In genomic region chr4:39685990-39686389, GRCh38 we compare ENCODE assay signal across 2 cellular contexts.
A peak's percentile ranks its signal among the peaks of the same experiment; 100 is the strongest.
TF ChIP-seq lines count a peak whose summit lies in the region.

No MANE protein-coding gene starts in this region.

TF ChIP-seq in HEK293, 187 proteins besides CTCF, POLR2A, EP300 and RAD21:
- no peak for TF ChIP-seq ZNF266 (tag by site-specific recombination; IDR thresholded peaks at IDR 0.05; ENCODE audit: low read depth)
- peak; percentile 74 for TF ChIP-seq ZNF146 (tag by site-specific recombination; IDR thresholded peaks at IDR 0.05)

TF ChIP-seq in K562, 482 proteins besides CTCF, POLR2A, EP300 and RAD21:
- TF ChIP-seq NCOR1 (IDR thresholded peaks at IDR 0.05): no peak
- no peak for TF ChIP-seq CREBBP (IDR thresholded peaks at IDR 0.05; ENCODE audit: low read depth, low read length)
- no peak for TF ChIP-seq EGR1 (conservative IDR thresholded peaks at IDR 0.05)
- TF ChIP-seq SREBF2 (CRISPR knock-in tag; IDR thresholded peaks at IDR 0.05): no peak
- TF ChIP-seq BRF2 (IDR thresholded peaks at IDR 0.05; ENCODE audit: borderline replicate concordance, insufficient read depth, insufficient read length): no peak
- TF ChIP-seq ESRRA (IDR thresholded peaks at IDR 0.05; ENCODE audit: borderline replicate concordance, low read depth): no peak
- no peak for TF ChIP-seq SMAD1 (IDR thresholded peaks at IDR 0.05; ENCODE audit: low read depth, low read length, partially characterized antibody)
- TF ChIP-seq ZBTB9 (CRISPR knock-in tag; IDR thresholded peaks at IDR 0.05): no peak
- no peak for TF ChIP-seq PCBP1 (IDR thresholded peaks at IDR 0.05; ENCODE audit: low read depth, low read length, poor library complexity, severe bottlenecking)
- no peak for TF ChIP-seq ZNF76 (CRISPR knock-in tag; IDR thresholded peaks at IDR 0.05; ENCODE audit: borderline replicate concordance)
- TF ChIP-seq ZNF146 (CRISPR knock-in tag; IDR thresholded peaks at IDR 0.05; ENCODE audit: unreplicated experiment): peak; percentile 86
- peak; percentile 59; the same call in 1 of the 2 replicates for TF ChIP-seq RAD51 (IDR thresholded peaks at IDR 0.05; ENCODE audit: borderline replicate concordance, low read depth)
- peak; percentile 5; the same call in 1 of the 2 replicates for TF ChIP-seq USF2 (CRISPR knock-in tag; IDR thresholded peaks at IDR 0.05)
- no peak for TF ChIP-seq ZNF511 (CRISPR knock-in tag; IDR thresholded peaks at IDR 0.05)
- TF ChIP-seq ZNF239 (CRISPR knock-in tag; IDR thresholded peaks at IDR 0.05): no peak
- TF ChIP-seq BMI1 (IDR thresholded peaks at IDR 0.05; ENCODE audit: low read length): no peak
- no peak for TF ChIP-seq CLOCK (CRISPR knock-in tag; IDR thresholded peaks at IDR 0.05; ENCODE audit: borderline replicate concordance)
- peak; percentile 44 for TF ChIP-seq TFE3 (CRISPR knock-in tag; IDR thresholded peaks at IDR 0.05)
- no peak for TF ChIP-seq ZFPM2 (CRISPR knock-in tag; IDR thresholded peaks at IDR 0.05)
- no peak for TF ChIP-seq NFIX (CRISPR knock-in tag; IDR thresholded peaks at IDR 0.05; ENCODE audit: low read depth)
- TF ChIP-seq ZBTB1 (CRISPR knock-in tag; IDR thresholded peaks at IDR 0.05; ENCODE audit: borderline replicate concordance, low read depth): no peak
- TF ChIP-seq ARID3B (CRISPR knock-in tag; IDR thresholded peaks at IDR 0.05; ENCODE audit: borderline replicate concordance): no peak
- TF ChIP-seq SMARCC2 (IDR thresholded peaks at IDR 0.05; ENCODE audit: low read depth): no peak
- TF ChIP-seq SNAPC5 (CRISPR knock-in tag; IDR thresholded peaks at IDR 0.05): no peak
- TF ChIP-seq ETV1 (tag; conservative IDR thresholded peaks at IDR 0.05; ENCODE audit: low read depth): no peak
- TF ChIP-seq RUNX1 (IDR thresholded peaks at IDR 0.05; ENCODE audit: low read depth): no peak
- peak; percentile 46 for TF ChIP-seq BCOR (IDR thresholded peaks at IDR 0.05)
- TF ChIP-seq ARHGAP35 (IDR thresholded peaks at IDR 0.05; ENCODE audit: partially characterized antibody): no peak
- TF ChIP-seq SIX5 (IDR thresholded peaks at IDR 0.05; ENCODE audit: borderline replicate concordance in 1 of 2, insufficient read depth in 1 of 2, low read depth in 1 of 2, low read length in 2 of 2): no peak
- TF ChIP-seq BRD9 (IDR thresholded peaks at IDR 0.05; ENCODE audit: low read depth, partially characterized antibody): no peak
- no peak for TF ChIP-seq SMAD4 (CRISPR knock-in tag; conservative IDR thresholded peaks at IDR 0.05)
- TF ChIP-seq TAF15 (IDR thresholded peaks at IDR 0.05; ENCODE audit: low read depth, low read length): no peak
- no peak for TF ChIP-seq NBN (IDR thresholded peaks at IDR 0.05; ENCODE audit: low read depth)
- TF ChIP-seq NKRF (IDR thresholded peaks at IDR 0.05; ENCODE audit: borderline replicate concordance): no peak
- TF ChIP-seq FOXO4 (CRISPR knock-in tag; IDR thresholded peaks at IDR 0.05): no peak
TF ChIP-seq in K562: peak in this region for 5.
